17 cellular contexts compared by ENCODE assay signal in genomic region chr6:135215563-135215962, GRCh38. TPM values are rescaled to one million over a fixed set of nuclear protein-coding genes. Genes with fewer than 3 reads are reported as not detected.
DNase-seq lines count a peak whose midpoint lies in the region; ATAC-seq, FAIRE-seq and TF ChIP-seq lines count a peak whose summit lies in the region.
"Had no signal": no experiment of that assay in that cellular context is flagged by ENCODE, and none has a peak within 500 bp of the region (broad histone marks: within the 10 kb centered on the region; RNA-seq: fewer than 3 reads in every experiment).

No MANE protein-coding gene starts in this region.

- peak overlapping the region; percentile 27; the same call in 1 of the 2 replicates for H3K9ac ChIP-seq in iPS-20b (ENCODE audit: low read depth, low read length)
- H3K9ac ChIP-seq: BLaER1 treated with 17β-estradiol and CSF1 and Interleukin-3, amounts not matched to agents 10 nM and 100 nM had no signal

- no peak for TF ChIP-seq CTCF in suprapubic skin (IDR thresholded peaks at IDR 0.05)
- no peak for TF ChIP-seq CTCF in GM20000 (IDR thresholded peaks at IDR 0.05; ENCODE audit: extremely low read depth, missing control alignments)

- WGBS in suprapubic skin: 81% methylated on average over 6 of the region's 6 CpGs

- intact Hi-C loops in activated T-helper 2 cell treated with anti-CD3 and anti-CD28 coated beads, Interferon-gamma antibody, Interleukin-2, Interleukin-4, amounts not matched to agents 10 μg/mL and 5 μg/mL and 100 μg/mL, durations not matched to agents 14 hours and 24 hours and 36 hours (cut with micrococcal nuclease): no loop called here

- H3K4me3 Mint-ChIP-seq in CD4-positive, CD25-positive, alpha-beta regulatory T cell: no peak overlapping the region
- H3K4me3 Mint-ChIP-seq in activated T-helper 2 cell treated with anti-CD3 and anti-CD28 coated beads, Interferon-gamma antibody, Interleukin-2, Interleukin-4, amounts not matched to agents 10 μg/mL and 5 μg/mL and 100 μg/mL, durations not matched to agents 14 hours and 24 hours and 36 hours (ENCODE audit: low read depth): no peak overlapping the region
- H3K4me3 Mint-ChIP-seq: HFFc6 had no signal

- H3K27me3 ChIP-seq in CD4-positive, CD25-positive, alpha-beta regulatory T cell (ENCODE audit: control insufficient read depth, insufficient read depth, low read length): no peaks in the 10 kb centered on the region
- H3K27me3 ChIP-seq in iPS-20b (ENCODE audit: insufficient read depth, low read length) (no peaks in the 10 kb centered on the region), suprapubic skin (no peaks in the 10 kb centered on the region)
- H3K27me3 ChIP-seq: BLaER1 treated with 17β-estradiol and CSF1 and Interleukin-3, amounts not matched to agents 10 nM and 100 nM; MG63 had no signal

- H3K9me3 ChIP-seq in CD4-positive, CD25-positive, alpha-beta regulatory T cell (ENCODE audit: control insufficient read depth in 2 of 2, low read length in 2 of 2): no peaks in the 10 kb centered on the region
- H3K9me3 ChIP-seq in iPS-20b (ENCODE audit: insufficient read depth, low read depth, low read length): no peaks in the 10 kb centered on the region
- H3K9me3 ChIP-seq in suprapubic skin: no peaks in the 10 kb centered on the region
- H3K9me3 ChIP-seq: BLaER1 treated with 17β-estradiol and CSF1 and Interleukin-3, amounts not matched to agents 10 nM and 100 nM; MG63 had no signal

- no peaks in the 10 kb centered on the region for H3K27me3 Mint-ChIP-seq in CD4-positive, CD25-positive, alpha-beta regulatory T cell
- H3K27me3 Mint-ChIP-seq in activated T-helper 2 cell treated with anti-CD3 and anti-CD28 coated beads, Interferon-gamma antibody, Interleukin-2, Interleukin-4, amounts not matched to agents 10 μg/mL and 5 μg/mL and 100 μg/mL, durations not matched to agents 14 hours and 24 hours and 36 hours (ENCODE audit: low read depth): no peaks in the 10 kb centered on the region

- no peak overlapping the region for H3K27ac ChIP-seq in CD4-positive, CD25-positive, alpha-beta regulatory T cell (ENCODE audit: insufficient read depth, low read length, poor library complexity, severe bottlenecking)
- H3K27ac ChIP-seq in iPS-20b (ENCODE audit: low read length): no peak overlapping the region
- no peak overlapping the region for H3K27ac ChIP-seq in suprapubic skin

- H3K4me1 ChIP-seq in CD4-positive, CD25-positive, alpha-beta regulatory T cell (ENCODE audit: control insufficient read depth, insufficient read depth, low read length, poor library complexity, severe bottlenecking): peaks cover 15% of the 10 kb centered on the region
- H3K4me1 ChIP-seq in iPS-20b (ENCODE audit: insufficient read depth, low read length): peaks cover 4% of the 10 kb centered on the region
- H3K4me1 ChIP-seq in suprapubic skin: peaks cover 7% of the 10 kb centered on the region

- ATAC-seq in CD4-positive, CD25-positive, alpha-beta regulatory T cell (ENCODE audit: low read depth in 2 of 2): no peak
- ATAC-seq: Panc1, Right ventricle myocardium inferior had no signal

- TF ChIP-seq EP300 in suprapubic skin (IDR thresholded peaks at IDR 0.05): no peak

- peak overlapping the region in 2 of 3 donors; percentile 42 to 87 for H3K27ac Mint-ChIP-seq in CD4-positive, CD25-positive, alpha-beta regulatory T cell
- H3K27ac Mint-ChIP-seq in activated T-helper 2 cell treated with anti-CD3 and anti-CD28 coated beads, Interferon-gamma antibody, Interleukin-2, Interleukin-4, amounts not matched to agents 10 μg/mL and 5 μg/mL and 100 μg/mL, durations not matched to agents 14 hours and 24 hours and 36 hours: peak overlapping the region; percentile 47
- H3K27ac Mint-ChIP-seq: HFFc6 had no signal

- peaks cover 22 to 37% (median 32%) of the 10 kb centered on the region in 4 donors for H3K4me1 Mint-ChIP-seq in CD4-positive, CD25-positive, alpha-beta regulatory T cell
- H3K4me1 Mint-ChIP-seq in activated T-helper 2 cell treated with anti-CD3 and anti-CD28 coated beads, Interferon-gamma antibody, Interleukin-2, Interleukin-4, amounts not matched to agents 10 μg/mL and 5 μg/mL and 100 μg/mL, durations not matched to agents 14 hours and 24 hours and 36 hours (ENCODE audit: low read depth): peaks cover 32% of the 10 kb centered on the region

- FAIRE-seq in GM12892 (lab: Jason Lieb, UNC): no peak
- FAIRE-seq: D721Med had no signal

- peaks cover 35% of the 10 kb centered on the region for H3K36me3 Mint-ChIP-seq in CD4-positive, CD25-positive, alpha-beta regulatory T cell
- H3K36me3 Mint-ChIP-seq in activated T-helper 2 cell treated with anti-CD3 and anti-CD28 coated beads, Interferon-gamma antibody, Interleukin-2, Interleukin-4, amounts not matched to agents 10 μg/mL and 5 μg/mL and 100 μg/mL, durations not matched to agents 14 hours and 24 hours and 36 hours (ENCODE audit: low read depth): peaks cover 84% of the 10 kb centered on the region

- H3K9me3 Mint-ChIP-seq in CD4-positive, CD25-positive, alpha-beta regulatory T cell: no peaks in the 10 kb centered on the region
- no peaks in the 10 kb centered on the region for H3K9me3 Mint-ChIP-seq in activated T-helper 2 cell treated with anti-CD3 and anti-CD28 coated beads, Interferon-gamma antibody, Interleukin-2, Interleukin-4, amounts not matched to agents 10 μg/mL and 5 μg/mL and 100 μg/mL, durations not matched to agents 14 hours and 24 hours and 36 hours
- H3K9me3 Mint-ChIP-seq: HFFc6 had no signal

- TF ChIP-seq POLR2A in GM12892 (IDR thresholded peaks at IDR 0.05; ENCODE audit: low read depth, low read length) (peak; percentile 9; the same call in 1 of the 2 replicates), suprapubic skin (IDR thresholded peaks at IDR 0.05) (no peak)

- H3K36me3 ChIP-seq in CD4-positive, CD25-positive, alpha-beta regulatory T cell (ENCODE audit: control insufficient read depth, insufficient read depth, low read length): peaks cover 19% of the 10 kb centered on the region
- H3K36me3 ChIP-seq in iPS-20b (ENCODE audit: insufficient read depth, low read depth, low read length): peaks cover 7% of the 10 kb centered on the region; the same call in 1 of the 2 replicates
- H3K36me3 ChIP-seq in suprapubic skin: no peaks in the 10 kb centered on the region
- H3K36me3 ChIP-seq: MG63 had no signal

- no peak for DNase-seq in CD4-positive, CD25-positive, alpha-beta regulatory T cell
- no peak for DNase-seq in GM12892 (ENCODE audit: insufficient read length)
- DNase-seq in activated T-helper 2 cell treated with anti-CD3 and anti-CD28 coated beads, Interferon-gamma antibody, Interleukin-2, Interleukin-4, amounts not matched to agents 10 μg/mL and 5 μg/mL and 100 μg/mL, durations not matched to agents 14 hours and 24 hours and 36 hours (ENCODE audit: low spot score): no peak
- no peak for DNase-seq in suprapubic skin (ENCODE audit: low spot score in 2 of 2)
- no peak for DNase-seq in stimulated activated CD4-positive, alpha-beta T cell treated with anti-CD3 and anti-CD28 coated beads, Interleukin-4, amount 100 ng/mL, for 1 hour
- no peak for DNase-seq in GM20000 (ENCODE audit: low spot score)
- DNase-seq: HFFc6, Kasumi-1, MG63, NCI-H1092, NCI-H2081, NCI-H2171 treated with DMSO at 0.1 percent for 48 hours had no signal

- H3K4me3 ChIP-seq in CD4-positive, CD25-positive, alpha-beta regulatory T cell (ENCODE audit: low read depth, low read length): no peak overlapping the region
- no peak overlapping the region for H3K4me3 ChIP-seq in iPS-20b (ENCODE audit: low read length)
- no peak overlapping the region for H3K4me3 ChIP-seq in suprapubic skin
- H3K4me3 ChIP-seq: BLaER1 treated with 17β-estradiol and CSF1 and Interleukin-3, amounts not matched to agents 10 nM and 100 nM; MG63 had no signal

RNA-seq across cellular contexts. Expression of gene MYB, which starts 34.5 kb away (rescaled TPM):
- 17.4 TPM for total RNA-seq in CD4-positive, CD25-positive, alpha-beta regulatory T cell
- polyA plus RNA-seq in CD4-positive, CD25-positive, alpha-beta regulatory T cell: 1 to 10 TPM; 1.4 to 5.1 (median 4.4) TPM
- polyA plus RNA-seq in GM12892 (2012; ENCODE audit: missing spikeins): 34.5 TPM
- total RNA-seq in activated T-helper 2 cell treated with anti-CD3 and anti-CD28 coated beads, Interferon-gamma antibody, Interleukin-2, Interleukin-4, amounts not matched to agents 10 μg/mL and 5 μg/mL and 100 μg/mL, durations not matched to agents 14 hours and 24 hours and 36 hours: 82.5 and 84.5 TPM in 2 replicates
- total RNA-seq in suprapubic skin: 10 to 100 TPM in 1 of 4 donors, 1 to 10 TPM in 3; 5.1 to 18.0 (median 8.8) TPM
